In genomic region chr10:72251635-72252034, GRCh38 we compare ENCODE assay signal across 16 cellular contexts. TPM values are rescaled to one million over a fixed set of nuclear protein-coding genes. Genes with fewer than 3 reads are reported as not detected.
DNase-seq lines count a peak whose midpoint lies in the region; ATAC-seq and TF ChIP-seq lines count a peak whose summit lies in the region.
"Had no signal": no experiment of that assay in that cellular context is flagged by ENCODE, and none has a peak within 500 bp of the region (broad histone marks: within the 10 kb centered on the region; RNA-seq: fewer than 3 reads in every experiment).

No MANE protein-coding gene starts in this region.

- no peaks in the 10 kb centered on the region for H3K9me3 Mint-ChIP-seq in activated CD4-positive, alpha-beta T cell treated with anti-CD3 and anti-CD28 coated beads for 36 hours (ENCODE audit: low read depth)
- H3K9me3 Mint-ChIP-seq in Caco-2 (ENCODE audit: unreplicated experiment) (no peaks in the 10 kb centered on the region), HFFc6 (no peaks in the 10 kb centered on the region)
- H3K9me3 Mint-ChIP-seq in effector memory CD8-positive, alpha-beta T cell, result no peaks in the 10 kb centered on the region
- H3K9me3 Mint-ChIP-seq in stimulated activated naive B cell treated with anti-CD40 and anti-IgM and Interleukin-4, amounts not matched to agents 10 μg/mL and 1 μg/mL and 100 μg/mL, for 72 hours, result no peaks in the 10 kb centered on the region
- H3K9me3 Mint-ChIP-seq in CD8-positive, alpha-beta T cell, result no peaks in the 10 kb centered on the region

- peaks cover 13% of the 10 kb centered on the region for H3K4me1 ChIP-seq in Caco-2
- H3K4me1 ChIP-seq in CD8-positive, alpha-beta T cell (ENCODE audit: insufficient read depth, low read length), result peaks cover 89% of the 10 kb centered on the region

- no peaks in the 10 kb centered on the region for H3K27me3 ChIP-seq in Caco-2 (replicated peaks; ENCODE audit: control insufficient read depth, insufficient read depth, low read length)
- H3K27me3 ChIP-seq in CD8-positive, alpha-beta T cell (ENCODE audit: insufficient read depth, low read length), result no peaks in the 10 kb centered on the region
- H3K27me3 ChIP-seq: pancreas had no signal

- intact Hi-C loops in activated CD4-positive, alpha-beta T cell treated with anti-CD3 and anti-CD28 coated beads for 36 hours (cut with DNase I, micrococcal nuclease), result no loop called here
- intact Hi-C loops in Caco-2 (cut with micrococcal nuclease; ENCODE audit: unreplicated experiment), result no loop called here
- intact Hi-C loops in CD8-positive, alpha-beta T cell (cut with DNase I, micrococcal nuclease), result no loop called here

- H3K27me3 Mint-ChIP-seq in activated CD4-positive, alpha-beta T cell treated with anti-CD3 and anti-CD28 coated beads for 36 hours, result no peaks in the 10 kb centered on the region
- no peaks in the 10 kb centered on the region for H3K27me3 Mint-ChIP-seq in Caco-2 (ENCODE audit: insufficient read depth, unreplicated experiment)
- H3K27me3 Mint-ChIP-seq in effector memory CD8-positive, alpha-beta T cell, result no peaks in the 10 kb centered on the region
- no peaks in the 10 kb centered on the region for H3K27me3 Mint-ChIP-seq in stimulated activated naive B cell treated with anti-CD40 and anti-IgM and Interleukin-4, amounts not matched to agents 10 μg/mL and 1 μg/mL and 100 μg/mL, for 72 hours
- no peaks in the 10 kb centered on the region; the same call in none of the 2 replicates for H3K27me3 Mint-ChIP-seq in HFFc6 (ENCODE audit: insufficient read depth)
- H3K27me3 Mint-ChIP-seq in CD8-positive, alpha-beta T cell (ENCODE audit: low read depth), result no peaks in the 10 kb centered on the region

- TF ChIP-seq CTCF in Caco-2 (IDR thresholded peaks at IDR 0.05; ENCODE audit: insufficient read depth in 1 of 2, low read depth in 1 of 2, low read length in 1 of 2, severe bottlenecking in 1 of 2, unreplicated experiment in 1 of 2) (no peak), HFFc6 (IDR thresholded peaks at IDR 0.05) (no peak)
- TF ChIP-seq CTCF in CD8-positive, alpha-beta T cell (IDR thresholded peaks at IDR 0.05), result no peak

- no peak for DNase-seq in activated CD4-positive, alpha-beta T cell treated with anti-CD3 and anti-CD28 coated beads for 36 hours
- no peak for DNase-seq in activated CD4-positive, alpha-beta T cell treated with anti-CD3 and anti-CD28 coated beads for 4 hours
- no peak for DNase-seq in Caco-2
- no peak for DNase-seq in effector memory CD8-positive, alpha-beta T cell
- DNase-seq in stimulated activated naive B cell treated with anti-CD40 and anti-IgM and Interleukin-4, amounts not matched to agents 10 μg/mL and 1 μg/mL and 100 μg/mL, for 72 hours, result no peak
- DNase-seq in activated gamma-delta T cell treated with Interleukin-2 at 50 U/mL for 16 hours, result no peak
- no peak for DNase-seq in HFFc6
- DNase-seq in CD8-positive, alpha-beta T cell, result no peak
- DNase-seq: activated CD4-positive, CD25-positive, alpha-beta regulatory T cell; activated T-cell treated with anti-CD3 and anti-CD28 coated beads, Interleukin-2, amount 50 U/mL, for 1 hour; effector CD4-positive, alpha-beta T cell; GDM1; HCEC 1CT; NCI-H146; NCI-H446 had no signal

- no peak overlapping the region for H3K4me3 ChIP-seq in Caco-2 (ENCODE audit: low read depth, low read length)
- H3K4me3 ChIP-seq in CD8-positive, alpha-beta T cell (ENCODE audit: low read depth, low read length), result no peak overlapping the region
- H3K4me3 ChIP-seq: pancreas had no signal

- peak overlapping the region; percentile 74 for H3K27ac Mint-ChIP-seq in activated CD4-positive, alpha-beta T cell treated with anti-CD3 and anti-CD28 coated beads for 36 hours
- H3K27ac Mint-ChIP-seq in Caco-2 (ENCODE audit: unreplicated experiment), result peak overlapping the region; percentile 32
- H3K27ac Mint-ChIP-seq in effector memory CD8-positive, alpha-beta T cell, result peak overlapping the region in 1 of 2 donors; percentile 35
- peak overlapping the region; percentile 14 for H3K27ac Mint-ChIP-seq in stimulated activated naive B cell treated with anti-CD40 and anti-IgM and Interleukin-4, amounts not matched to agents 10 μg/mL and 1 μg/mL and 100 μg/mL, for 72 hours
- H3K27ac Mint-ChIP-seq in HFFc6, result no peak overlapping the region
- H3K27ac Mint-ChIP-seq in CD8-positive, alpha-beta T cell, result no peak overlapping the region

- peaks cover 2% of the 10 kb centered on the region for H3K36me3 Mint-ChIP-seq in activated CD4-positive, alpha-beta T cell treated with anti-CD3 and anti-CD28 coated beads for 36 hours (ENCODE audit: low read depth)
- no peaks in the 10 kb centered on the region for H3K36me3 Mint-ChIP-seq in Caco-2 (ENCODE audit: insufficient read depth, unreplicated experiment)
- peaks cover 14% of the 10 kb centered on the region for H3K36me3 Mint-ChIP-seq in effector memory CD8-positive, alpha-beta T cell (ENCODE audit: insufficient read depth)
- H3K36me3 Mint-ChIP-seq in stimulated activated naive B cell treated with anti-CD40 and anti-IgM and Interleukin-4, amounts not matched to agents 10 μg/mL and 1 μg/mL and 100 μg/mL, for 72 hours, result no peaks in the 10 kb centered on the region
- H3K36me3 Mint-ChIP-seq in HFFc6 (ENCODE audit: low read depth), result no peaks in the 10 kb centered on the region
- H3K36me3 Mint-ChIP-seq in CD8-positive, alpha-beta T cell, result no peaks in the 10 kb centered on the region

- peaks cover 80% of the 10 kb centered on the region for H3K4me1 Mint-ChIP-seq in activated CD4-positive, alpha-beta T cell treated with anti-CD3 and anti-CD28 coated beads for 36 hours
- H3K4me1 Mint-ChIP-seq in Caco-2 (ENCODE audit: low read depth, unreplicated experiment), result peaks cover 8% of the 10 kb centered on the region
- peaks cover 50 to 51% of the 10 kb centered on the region in 2 donors for H3K4me1 Mint-ChIP-seq in effector memory CD8-positive, alpha-beta T cell (ENCODE audit: low read depth in 2 of 2)
- peaks cover 44 to 83% of the 10 kb centered on the region in 2 donors for H3K4me1 Mint-ChIP-seq in stimulated activated naive B cell treated with anti-CD40 and anti-IgM and Interleukin-4, amounts not matched to agents 10 μg/mL and 1 μg/mL and 100 μg/mL, for 72 hours
- H3K4me1 Mint-ChIP-seq in HFFc6 (ENCODE audit: low read depth), result peaks cover 33% of the 10 kb centered on the region
- H3K4me1 Mint-ChIP-seq in CD8-positive, alpha-beta T cell (ENCODE audit: low read depth), result peaks cover 78% of the 10 kb centered on the region

- no TSS peak for BruUV-seq in Caco-2 (replicated peaks; lab: Mats Ljungman, UMichigan)

- H3K27ac ChIP-seq in CD8-positive, alpha-beta T cell (ENCODE audit: low read depth, low read length), result no peak overlapping the region
- H3K27ac ChIP-seq: pancreas had no signal

- no peaks in the 10 kb centered on the region for H3K9me3 ChIP-seq in Caco-2
- no peaks in the 10 kb centered on the region for H3K9me3 ChIP-seq in CD8-positive, alpha-beta T cell (ENCODE audit: low read length)
- H3K9me3 ChIP-seq: pancreas had no signal

- CTCF ChIA-PET in activated CD4-positive, alpha-beta T cell treated with anti-CD3 and anti-CD28 coated beads for 36 hours (lab: Charles Lee), result interaction anchor here (1.0 kb wide), 1 partner anchor 9 kb away, joined by 3 read pairs; no protein-coding TSS in a partner anchor
- CTCF ChIA-PET in Caco-2 (lab: Charles Lee), result no interaction called here
- CTCF ChIA-PET in CD8-positive, alpha-beta T cell (lab: Charles Lee), result interaction anchor here (0.6 to 1.0 kb wide), 3 partner anchors 14 to 68 kb away, joined by 3 read pairs; no protein-coding TSS in a partner anchor

- ATAC-seq in activated CD4-positive, alpha-beta T cell treated with anti-CD3 and anti-CD28 coated beads for 36 hours, result no peak
- ATAC-seq in effector memory CD8-positive, alpha-beta T cell (replicated peaks), result no peak
- ATAC-seq in stimulated activated naive B cell treated with anti-CD40 and anti-IgM and Interleukin-4, amounts not matched to agents 10 μg/mL and 1 μg/mL and 100 μg/mL, for 72 hours (replicated peaks), result no peak
- ATAC-seq in CD8-positive, alpha-beta T cell, result no peak
- ATAC-seq: pancreas had no signal

- H3K36me3 ChIP-seq in Caco-2 (ENCODE audit: control insufficient read depth, insufficient read depth, low read length), result no peaks in the 10 kb centered on the region
- no peaks in the 10 kb centered on the region for H3K36me3 ChIP-seq in CD8-positive, alpha-beta T cell (ENCODE audit: insufficient read depth, low read length)
- H3K36me3 ChIP-seq: pancreas had no signal

- POLR2A ChIA-PET in activated CD4-positive, alpha-beta T cell treated with anti-CD3 and anti-CD28 coated beads for 36 hours (lab: Charles Lee), result no interaction called here
- POLR2A ChIA-PET in Caco-2 (lab: Charles Lee), result interaction anchor here (0.5 to 0.7 kb wide), 2 partner anchors 9 to 22 kb away, joined by 3 to 7 read pairs; partner anchors contain the start of gene DDIT4
- POLR2A ChIA-PET in CD8-positive, alpha-beta T cell (lab: Charles Lee), result interaction anchor here (2.3 kb wide), 1 partner anchor 23 kb away, joined by 5 read pairs; the partner anchor contains the start of gene DDIT4

- no peak overlapping the region for H3K4me3 Mint-ChIP-seq in activated CD4-positive, alpha-beta T cell treated with anti-CD3 and anti-CD28 coated beads for 36 hours
- H3K4me3 Mint-ChIP-seq in Caco-2 (ENCODE audit: unreplicated experiment) (no peak overlapping the region), HFFc6 (no peak overlapping the region)
- peak overlapping the region; percentile 10 to 49 for H3K4me3 Mint-ChIP-seq in effector memory CD8-positive, alpha-beta T cell
- no peak overlapping the region for H3K4me3 Mint-ChIP-seq in stimulated activated naive B cell treated with anti-CD40 and anti-IgM and Interleukin-4, amounts not matched to agents 10 μg/mL and 1 μg/mL and 100 μg/mL, for 72 hours
- no peak overlapping the region for H3K4me3 Mint-ChIP-seq in CD8-positive, alpha-beta T cell

RNA-seq across cellular contexts. Expression of gene DDIT4, which starts 22.1 kb away (rescaled TPM):
- 1,000 to 10,000 TPM in 1 of 2 experiments, 100 to 1,000 TPM in 1; 750 to 1,039 TPM for total RNA-seq in activated CD4-positive, alpha-beta T cell treated with anti-CD3 and anti-CD28 coated beads for 36 hours
- total RNA-seq in Caco-2 (2022), result 152 and 155 TPM in 2 replicates
- total RNA-seq in HFFc6 (2021; fragmentation: NEBNext Ultra II Directional; extraction: Animal tissue kit (Norgen Biotek cat#: 25700)), result 10 to 100 TPM; 27.7 to 32.4 (median 30.0) TPM
- total RNA-seq in CD8-positive, alpha-beta T cell, result 100 to 1,000 TPM; 351 to 360 TPM

RNA-seq across cellular contexts. Expression of gene ASCC1, which starts 35.6 kb away (rescaled TPM):
- total RNA-seq in activated CD4-positive, alpha-beta T cell treated with anti-CD3 and anti-CD28 coated beads for 36 hours, result 10 to 100 TPM; 67.8 to 68.9 TPM
- total RNA-seq in Caco-2 (2022), result 60.1 and 73.7 TPM in 2 replicates
- total RNA-seq in HFFc6 (2021; fragmentation: NEBNext Ultra II Directional; extraction: Animal tissue kit (Norgen Biotek cat#: 25700)), result 10 to 100 TPM; 21.0 to 29.6 (median 25.3) TPM
- 10 to 100 TPM; 16.5 to 19.1 TPM for total RNA-seq in CD8-positive, alpha-beta T cell

RNA-seq across cellular contexts. Expression of gene ANAPC16, which starts 35.8 kb away (rescaled TPM):
- 100 to 1,000 TPM in 1 of 2 experiments, 10 to 100 TPM in 1; 90.2 to 123 TPM for total RNA-seq in activated CD4-positive, alpha-beta T cell treated with anti-CD3 and anti-CD28 coated beads for 36 hours
- total RNA-seq in Caco-2 (2022), result 134 and 144 TPM in 2 replicates
- total RNA-seq in HFFc6 (2021; fragmentation: NEBNext Ultra II Directional; extraction: Animal tissue kit (Norgen Biotek cat#: 25700)), result 10 to 100 TPM; 40.4 to 46.0 (median 40.7) TPM
- total RNA-seq in CD8-positive, alpha-beta T cell, result 10 to 100 TPM; 46.6 to 48.0 TPM

Comparison
In these comparisons a context has a peak if more than half of its experiments do, and no peak if none do; other contexts are left out.
1. H3K27ac Mint-ChIP-seq: peak in activated CD4-positive, alpha-beta T cell treated with anti-CD3 and anti-CD28 coated beads for 36 hours (single experiment), Caco-2 (single experiment) and stimulated activated naive B cell treated with anti-CD40 and anti-IgM and Interleukin-4, amounts not matched to agents 10 μg/mL and 1 μg/mL and 100 μg/mL, for 72 hours (single experiment); none in HFFc6 (single experiment) and CD8-positive, alpha-beta T cell (single experiment).
2. H3K4me3 Mint-ChIP-seq: peak in effector memory CD8-positive, alpha-beta T cell (2 of 2); none in activated CD4-positive, alpha-beta T cell treated with anti-CD3 and anti-CD28 coated beads for 36 hours (single experiment), Caco-2 (single experiment), stimulated activated naive B cell treated with anti-CD40 and anti-IgM and Interleukin-4, amounts not matched to agents 10 μg/mL and 1 μg/mL and 100 μg/mL, for 72 hours (0 of 2), HFFc6 (single experiment) and CD8-positive, alpha-beta T cell (single experiment).